ENCODE assay signal across 17 cellular contexts in genomic region chr6:40573221-40573620, GRCh38. TPM values are rescaled to one million over a fixed set of nuclear protein-coding genes. Genes with fewer than 3 reads are reported as not detected.
"Had no signal": no experiment of that assay in that cellular context is flagged by ENCODE, and none has a peak within 500 bp of the region (broad histone marks: within the 10 kb centered on the region; RNA-seq: fewer than 3 reads in every experiment).

No MANE protein-coding gene starts in this region.

- H3K9me3 Mint-ChIP-seq: activated CD4-positive, alpha-beta memory T cell treated with anti-CD3 and anti-CD28 coated beads for 36 hours; immature natural killer cell; naive thymus-derived CD4-positive, alpha-beta T cell; stimulated activated naive CD8-positive, alpha-beta T cell treated with anti-CD3 and anti-CD28 coated beads, Interleukin-15, Interleukin-2, amounts not matched to agents 100 ng/mL and 50 ng/mL, for 24 hours had no signal

- H3K4me3 Mint-ChIP-seq: activated CD4-positive, alpha-beta memory T cell treated with anti-CD3 and anti-CD28 coated beads for 36 hours; activated CD4-positive, alpha-beta T cell treated with anti-CD3 and anti-CD28 coated beads for 36 hours; activated naive CD8-positive, alpha-beta T cell; immature natural killer cell; naive thymus-derived CD4-positive, alpha-beta T cell; stimulated activated naive CD8-positive, alpha-beta T cell treated with anti-CD3 and anti-CD28 coated beads, Interleukin-15, Interleukin-2, amounts not matched to agents 100 ng/mL and 50 ng/mL, for 24 hours had no signal

- H3K4me3 ChIP-seq: gastroesophageal sphincter, prostate gland, right atrium auricular region, tibial nerve had no signal

- H3K27me3 ChIP-seq: right atrium auricular region, tibial nerve had no signal

- H3K27me3 Mint-ChIP-seq: activated CD4-positive, alpha-beta memory T cell treated with anti-CD3 and anti-CD28 coated beads for 36 hours; activated CD4-positive, alpha-beta T cell treated with anti-CD3 and anti-CD28 coated beads for 36 hours; activated naive CD8-positive, alpha-beta T cell; stimulated activated naive CD8-positive, alpha-beta T cell treated with anti-CD3 and anti-CD28 coated beads, Interleukin-15, Interleukin-2, amounts not matched to agents 100 ng/mL and 50 ng/mL, for 24 hours had no signal

- H3K4me1 ChIP-seq: gastroesophageal sphincter, prostate gland, right atrium auricular region, tibial nerve had no signal

- ATAC-seq: activated CD4-positive, alpha-beta T cell treated with anti-CD3 and anti-CD28 coated beads for 36 hours; esophagus mucosa; gastroesophageal sphincter; left ventricle myocardium superior; naive thymus-derived CD4-positive, alpha-beta T cell had no signal

- H3K9me3 ChIP-seq: gastroesophageal sphincter, prostate gland, right atrium auricular region, tibial nerve had no signal

- H3K36me3 Mint-ChIP-seq: activated CD4-positive, alpha-beta memory T cell treated with anti-CD3 and anti-CD28 coated beads for 36 hours; activated naive CD8-positive, alpha-beta T cell; immature natural killer cell; naive thymus-derived CD4-positive, alpha-beta T cell had no signal

- DNase-seq: activated CD4-positive, alpha-beta memory T cell treated with anti-CD3 and anti-CD28 coated beads for 36 hours; activated CD4-positive, alpha-beta T cell treated with anti-CD3 and anti-CD28 coated beads for 36 hours; activated T-cell treated with anti-CD3 and anti-CD28 coated beads for 4 hours; effector CD8-positive, alpha-beta T cell; immature natural killer cell; left ventricle myocardium superior; naive thymus-derived CD4-positive, alpha-beta T cell; stimulated activated CD4-positive, alpha-beta T cell treated with anti-CD3 and anti-CD28 coated beads, Interleukin-2, amount 100 ng/mL, for 24 hours had no signal

- H3K27ac ChIP-seq: gastroesophageal sphincter, prostate gland, right atrium auricular region, tibial nerve had no signal

- H3K36me3 ChIP-seq: gastroesophageal sphincter, prostate gland, right atrium auricular region, tibial nerve had no signal

- H3K27ac Mint-ChIP-seq: activated CD4-positive, alpha-beta memory T cell treated with anti-CD3 and anti-CD28 coated beads for 36 hours; activated CD4-positive, alpha-beta T cell treated with anti-CD3 and anti-CD28 coated beads for 36 hours; activated naive CD8-positive, alpha-beta T cell; naive thymus-derived CD4-positive, alpha-beta T cell; stimulated activated naive CD8-positive, alpha-beta T cell treated with anti-CD3 and anti-CD28 coated beads, Interleukin-15, Interleukin-2, amounts not matched to agents 100 ng/mL and 50 ng/mL, for 24 hours had no signal

- H3K4me1 Mint-ChIP-seq: activated CD4-positive, alpha-beta T cell treated with anti-CD3 and anti-CD28 coated beads for 36 hours had no signal

RNA-seq across cellular contexts. Expression of gene LRFN2, which starts 13.9 kb away (rescaled TPM):
- total RNA-seq: activated CD4-positive, alpha-beta memory T cell treated with anti-CD3 and anti-CD28 coated beads for 36 hours; activated CD4-positive, alpha-beta T cell treated with anti-CD3 and anti-CD28 coated beads for 36 hours; left ventricle myocardium superior; mucosa of gallbladder; osteocyte; right atrium auricular region; tibial nerve had no signal
